In the genomic region with DNA sequence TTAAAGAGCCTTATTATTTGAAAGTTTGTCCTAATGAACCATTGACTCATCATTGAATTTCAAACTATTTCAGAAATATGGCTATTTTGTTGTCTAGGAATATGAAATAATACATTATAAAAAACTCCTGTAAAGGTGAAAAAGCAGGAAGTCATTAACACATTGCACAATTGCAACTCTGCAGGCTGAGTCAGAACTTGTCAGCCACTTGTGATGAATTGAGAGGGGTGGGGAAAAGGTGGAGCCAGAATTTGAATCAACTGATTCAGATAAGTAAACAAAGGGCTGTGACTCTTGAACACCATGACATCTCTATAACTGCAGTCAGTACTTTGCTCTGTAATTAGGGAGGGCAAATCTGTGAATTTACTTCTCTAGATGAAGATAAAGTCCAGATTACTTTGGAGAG, we compare ENCODE assay signal across 11 cellular contexts. TPM values are rescaled to one million over a fixed set of nuclear protein-coding genes. Genes with fewer than 3 reads are reported as not detected.
A peak's percentile ranks its signal among the peaks of the same experiment; 100 is the strongest.
DNase-seq lines count a peak whose midpoint lies in the region; ATAC-seq and TF ChIP-seq lines count a peak whose summit lies in the region.
"Had no signal": no experiment of that assay in that cellular context is flagged by ENCODE, and none has a peak within 500 bp of the region (broad histone marks: within the 10 kb centered on the region; RNA-seq: fewer than 3 reads in every experiment).

No MANE protein-coding gene starts in this region.

- no peak overlapping the region for H3K27ac ChIP-seq in CD8-positive, alpha-beta T cell (ENCODE audit: low read depth, low read length)

- POLR2A ChIA-PET in CD8-positive, alpha-beta T cell (lab: Charles Lee), result no interaction called here

- H3K27me3 ChIP-seq in CD8-positive, alpha-beta T cell (ENCODE audit: insufficient read depth, low read length), result no peaks in the 10 kb centered on the region

- H3K9me3 Mint-ChIP-seq in CD8-positive, alpha-beta T cell, result no peaks in the 10 kb centered on the region
- H3K9me3 Mint-ChIP-seq: activated naive CD4-positive, alpha-beta T cell treated with anti-CD3 and anti-CD28 coated beads, Interleukin-2, amount 50 U/mL, for 72 hours had no signal

- CTCF ChIA-PET in CD8-positive, alpha-beta T cell (lab: Charles Lee), result no interaction called here

- intact Hi-C loops in left colon (cut with DNase I, micrococcal nuclease), result no loop called here
- intact Hi-C loops in CD8-positive, alpha-beta T cell (cut with DNase I, micrococcal nuclease), result no loop called here

- H3K36me3 ChIP-seq in CD8-positive, alpha-beta T cell (ENCODE audit: insufficient read depth, low read length), result no peaks in the 10 kb centered on the region

- H3K4me3 Mint-ChIP-seq in CD8-positive, alpha-beta T cell, result no peak overlapping the region
- H3K4me3 Mint-ChIP-seq: naive B cell had no signal

- in situ Hi-C loops in Caki2 (cut with HindIII; ENCODE audit: low pct_unique_long_range_greater_than_20kb, low sequenced_read_pairs), result no loop called here

- peaks cover 7% of the 10 kb centered on the region for H3K4me1 Mint-ChIP-seq in CD8-positive, alpha-beta T cell (ENCODE audit: low read depth)

- H3K27me3 Mint-ChIP-seq in CD8-positive, alpha-beta T cell (ENCODE audit: low read depth), result peaks cover 21% of the 10 kb centered on the region

- no peaks in the 10 kb centered on the region for H3K36me3 Mint-ChIP-seq in CD8-positive, alpha-beta T cell
- H3K36me3 Mint-ChIP-seq: activated naive CD4-positive, alpha-beta T cell treated with anti-CD3 and anti-CD28 coated beads, Interleukin-2, amount 50 U/mL, for 72 hours; naive B cell had no signal

- no peak for TF ChIP-seq CTCF in CD8-positive, alpha-beta T cell (IDR thresholded peaks at IDR 0.05)

- no peak overlapping the region for H3K4me3 ChIP-seq in CD8-positive, alpha-beta T cell (ENCODE audit: low read depth, low read length)

- DNase-seq in Caki2 (ENCODE audit: low read depth) (peak; percentile 86), HuH-7.5 (ENCODE audit: low spot score) (peak; percentile 46), SHP77 (lab: John Stamatoyannopoulos, UW) (peak; percentile 43 to 66), left colon (peak; percentile 45 to 75), NCI-H2171 (lab: John Stamatoyannopoulos, UW) (no peak)
- DNase-seq in CD8-positive, alpha-beta T cell, result no peak
- no peak for DNase-seq in stimulated activated CD4-positive, alpha-beta T cell treated with anti-CD3 and anti-CD28 coated beads, Interleukin-4, amount 100 ng/mL, for 4 hours
- DNase-seq: naive B cell, NCI-H1092 treated with DMSO at 0.1 percent for 48 hours had no signal

- ATAC-seq in left colon, result peak; percentile 99
- ATAC-seq in CD8-positive, alpha-beta T cell, result no peak
- ATAC-seq in HG03439 (IDR thresholded peaks at IDR 0.05; ENCODE audit: unreplicated experiment), result no peak

- H3K27ac Mint-ChIP-seq in CD8-positive, alpha-beta T cell, result no peak overlapping the region
- H3K27ac Mint-ChIP-seq: activated naive CD4-positive, alpha-beta T cell treated with anti-CD3 and anti-CD28 coated beads, Interleukin-2, amount 50 U/mL, for 72 hours; naive B cell had no signal

- no peaks in the 10 kb centered on the region for H3K4me1 ChIP-seq in CD8-positive, alpha-beta T cell (ENCODE audit: insufficient read depth, low read length)

- no peaks in the 10 kb centered on the region for H3K9me3 ChIP-seq in CD8-positive, alpha-beta T cell (ENCODE audit: low read length)

RNA-seq across cellular contexts. Expression of gene C6orf141, which starts 6.0 kb away (rescaled TPM):
- total RNA-seq in Caki2 (2014; rRNA removed; shearing (Covaris generic); ENCODE audit: low replicate concordance), result not detected in 2 replicates
- 10 to 100 TPM in 1 of 2 donors, 1 to 10 TPM in 1; 7.6 to 11.6 TPM for total RNA-seq in left colon
- total RNA-seq in CD8-positive, alpha-beta T cell, result not detected

RNA-seq across cellular contexts. Expression of gene GLYATL3, which starts 56.7 kb away (rescaled TPM):
- not detected in 2 replicates for total RNA-seq in Caki2 (2014; rRNA removed; shearing (Covaris generic); ENCODE audit: low replicate concordance)
- under 1 TPM in 1 of 2 donors, not detected in 1; 0.22 TPM for total RNA-seq in left colon
- not detected for total RNA-seq in CD8-positive, alpha-beta T cell
- total RNA-seq: activated naive CD4-positive, alpha-beta T cell treated with anti-CD3 and anti-CD28 coated beads, Interleukin-2, amount 50 U/mL, for 72 hours had no signal

Comparison
In these comparisons a context has a peak if more than half of its experiments do, and no peak if none do; other contexts are left out.
1. DNase-seq: peak in Caki2 (single experiment), HuH-7.5 (single experiment), SHP77 (2 of 2) and left colon (2 of 2); none in CD8-positive, alpha-beta T cell (0 of 7), stimulated activated CD4-positive, alpha-beta T cell treated with anti-CD3 and anti-CD28 coated beads, Interleukin-4, amount 100 ng/mL, for 4 hours (0 of 2) and NCI-H2171 (single experiment).